ENCODE assay signal across 15 cellular contexts in the genomic region with DNA sequence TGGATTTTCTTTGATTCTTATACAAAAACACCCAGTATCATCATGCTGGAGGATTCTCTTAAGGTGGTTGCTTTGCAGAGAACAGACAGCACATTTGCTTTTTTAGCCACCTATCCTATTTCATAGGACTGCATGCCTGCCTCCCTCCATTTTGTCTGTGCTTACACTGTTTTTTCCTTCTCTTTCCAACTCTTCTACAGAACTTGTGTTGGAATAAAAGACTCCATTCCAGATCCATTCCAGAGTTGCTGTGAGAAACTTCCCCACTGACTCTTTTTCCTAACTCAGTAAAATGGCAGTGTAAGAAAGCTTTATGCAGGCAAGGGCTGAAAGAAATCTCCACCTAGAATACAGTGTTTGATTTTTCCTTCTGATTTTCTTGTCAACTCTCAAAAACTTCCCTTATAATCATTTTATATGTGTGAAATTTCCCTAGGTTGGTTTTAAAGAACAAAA. TPM values are rescaled to one million over a fixed set of nuclear protein-coding genes. Genes with fewer than 3 reads are reported as not detected.
DNase-seq lines count a peak whose midpoint lies in the region; ATAC-seq and TF ChIP-seq lines count a peak whose summit lies in the region.
"Had no signal": no experiment of that assay in that cellular context is flagged by ENCODE, and none has a peak within 500 bp of the region (broad histone marks: within the 10 kb centered on the region; RNA-seq: fewer than 3 reads in every experiment).

No MANE protein-coding gene starts in this region.

- no peak overlapping the region for H3K27ac ChIP-seq in gastroesophageal sphincter
- H3K27ac ChIP-seq: SJSA1 had no signal

- H3K9me3 ChIP-seq in gastroesophageal sphincter, result no peaks in the 10 kb centered on the region
- H3K9me3 ChIP-seq: BE2C, SJSA1 had no signal

- TF ChIP-seq POLR2A in gastroesophageal sphincter (IDR thresholded peaks at IDR 0.05), result no peak

- H3K27me3 ChIP-seq in gastroesophageal sphincter, result no peaks in the 10 kb centered on the region
- H3K27me3 ChIP-seq: BE2C, SJSA1 had no signal

- no peaks in the 10 kb centered on the region for H3K36me3 ChIP-seq in gastroesophageal sphincter
- H3K36me3 ChIP-seq: BE2C, SJSA1 had no signal

- H3K36me3 Mint-ChIP-seq in natural killer cell (no peaks in the 10 kb centered on the region), immature natural killer cell (no peaks in the 10 kb centered on the region)
- H3K36me3 Mint-ChIP-seq in natural killer cell treated with Interleukin-12 subunit alpha and Interleukin-12 subunit beta and Interleukin-15 and Interleukin-18, amount 100 ng/mL, for 72 hours, result no peaks in the 10 kb centered on the region

- DNase-seq in natural killer cell (no peak), SK-MEL-5 (ENCODE audit: low read depth, low spot score) (peak; percentile 50), immature natural killer cell (no peak), foreskin fibroblast (no peak)
- DNase-seq in natural killer cell treated with Interleukin-12 subunit alpha and Interleukin-12 subunit beta and Interleukin-15 and Interleukin-18, amount 100 ng/mL, for 72 hours (ENCODE audit: low spot score), result no peak
- DNase-seq in stimulated activated naive CD4-positive, alpha-beta T cell treated with Interleukin-2 at 50 U/mL for 16 hours (lab: John Stamatoyannopoulos, UW), result no peak
- DNase-seq: activated CD4-positive, CD25-positive, alpha-beta regulatory T cell treated with anti-CD3 and anti-CD28 coated beads, Interleukin-2, amount 50 U/mL, for 72 hours; activated T-cell treated with anti-CD3 and anti-CD28 coated beads, Interleukin-2, amount 50 U/mL, for 48 hours; BE2C; NCI-H1092 treated with DMSO at 0.1 percent for 48 hours; NCI-H748 treated with DMSO at 0.1 percent for 48 hours had no signal

- TF ChIP-seq CTCF in natural killer cell (IDR thresholded peaks at IDR 0.05) (no peak), gastroesophageal sphincter (IDR thresholded peaks at IDR 0.05) (no peak), foreskin fibroblast (IDR thresholded peaks at IDR 0.05; ENCODE audit: low read depth, low read length) (no peak)

- H3K27me3 Mint-ChIP-seq in natural killer cell (ENCODE audit: low read depth in 2 of 2) (no peaks in the 10 kb centered on the region), immature natural killer cell (ENCODE audit: low read depth in 3 of 3) (peaks cover 7 to 21% (median 11%) of the 10 kb centered on the region in 3 donors)
- no peaks in the 10 kb centered on the region for H3K27me3 Mint-ChIP-seq in natural killer cell treated with Interleukin-12 subunit alpha and Interleukin-12 subunit beta and Interleukin-15 and Interleukin-18, amount 100 ng/mL, for 72 hours

- TF ChIP-seq EP300 in gastroesophageal sphincter (IDR thresholded peaks at IDR 0.05), result no peak

- H3K4me3 Mint-ChIP-seq in natural killer cell (no peak overlapping the region), immature natural killer cell (no peak overlapping the region)
- no peak overlapping the region for H3K4me3 Mint-ChIP-seq in natural killer cell treated with Interleukin-12 subunit alpha and Interleukin-12 subunit beta and Interleukin-15 and Interleukin-18, amount 100 ng/mL, for 72 hours
- H3K4me3 Mint-ChIP-seq: stimulated activated effector memory CD8-positive, alpha-beta T cell treated with anti-CD3 and anti-CD28 coated beads, Interleukin-12 subunit alpha, Interleukin-12 subunit beta, amount 100 ng/mL, for 72 hours had no signal

- peaks cover 37 to 40% of the 10 kb centered on the region in 2 donors for H3K4me1 Mint-ChIP-seq in natural killer cell
- peaks cover 31 to 33% of the 10 kb centered on the region in 2 donors for H3K4me1 Mint-ChIP-seq in natural killer cell treated with Interleukin-12 subunit alpha and Interleukin-12 subunit beta and Interleukin-15 and Interleukin-18, amount 100 ng/mL, for 72 hours (ENCODE audit: low read depth in 2 of 2)
- peaks cover 28 to 35% of the 10 kb centered on the region in 2 donors for H3K4me1 Mint-ChIP-seq in immature natural killer cell

- H3K27ac Mint-ChIP-seq in natural killer cell, result peak overlapping the region; percentile 52 to 98
- H3K27ac Mint-ChIP-seq in natural killer cell treated with Interleukin-12 subunit alpha and Interleukin-12 subunit beta and Interleukin-15 and Interleukin-18, amount 100 ng/mL, for 72 hours, result no peak overlapping the region
- H3K27ac Mint-ChIP-seq in immature natural killer cell, result peak overlapping the region in 5 of 6 donors; percentile 29 to 69 (median 37)
- H3K27ac Mint-ChIP-seq: stimulated activated effector memory CD8-positive, alpha-beta T cell treated with anti-CD3 and anti-CD28 coated beads, Interleukin-12 subunit alpha, Interleukin-12 subunit beta, amount 100 ng/mL, for 72 hours had no signal

- H3K4me3 ChIP-seq in gastroesophageal sphincter, result no peak overlapping the region
- no peak overlapping the region for H3K4me3 ChIP-seq in foreskin fibroblast (ENCODE audit: low read depth in 1 of 2, low read length in 2 of 2)
- H3K4me3 ChIP-seq: SJSA1 had no signal

- ATAC-seq in natural killer cell (no peak), gastroesophageal sphincter (no peak), GM21786 (IDR thresholded peaks at IDR 0.05; ENCODE audit: unreplicated experiment) (no peak)
- no peak for ATAC-seq in natural killer cell treated with Interleukin-12 subunit alpha and Interleukin-12 subunit beta and Interleukin-15 and Interleukin-18, amount 100 ng/mL, for 72 hours
- ATAC-seq: stimulated activated effector memory CD8-positive, alpha-beta T cell treated with anti-CD3 and anti-CD28 coated beads, Interleukin-12 subunit alpha, Interleukin-12 subunit beta, amount 100 ng/mL, for 72 hours had no signal

- H3K4me1 ChIP-seq in gastroesophageal sphincter, result peaks cover 8 to 47% (median 24%) of the 10 kb centered on the region in 3 donors

- intact Hi-C loops in natural killer cell (cut with micrococcal nuclease), result loop anchor here (10.0 kb wide), 1 partner anchor 654 kb away; a partner anchor contains a TSS

- in situ Hi-C loops in SK-MEL-5 (cut with HindIII; ENCODE audit: low pct_unique_long_range_greater_than_20kb, low sequenced_read_pairs), result no loop called here

- H3K9me3 Mint-ChIP-seq in natural killer cell (no peaks in the 10 kb centered on the region), immature natural killer cell (no peaks in the 10 kb centered on the region)
- H3K9me3 Mint-ChIP-seq in natural killer cell treated with Interleukin-12 subunit alpha and Interleukin-12 subunit beta and Interleukin-15 and Interleukin-18, amount 100 ng/mL, for 72 hours, result no peaks in the 10 kb centered on the region
- H3K9me3 Mint-ChIP-seq: stimulated activated effector memory CD8-positive, alpha-beta T cell treated with anti-CD3 and anti-CD28 coated beads, Interleukin-12 subunit alpha, Interleukin-12 subunit beta, amount 100 ng/mL, for 72 hours had no signal

RNA-seq across cellular contexts. Expression of a gene that starts 5.2 kb away (rescaled TPM):
- total RNA-seq in natural killer cell, result 100 to 1,000 TPM; 199 to 214 (median 202) TPM
- 100 to 1,000 TPM; 132 to 196 TPM for total RNA-seq in natural killer cell treated with Interleukin-12 subunit alpha and Interleukin-12 subunit beta and Interleukin-15 and Interleukin-18, amount 100 ng/mL, for 72 hours
- 11.1 and 11.2 TPM in 2 replicates for total RNA-seq in SK-MEL-5 (2014; rRNA removed; shearing (Covaris generic))
- polyA plus RNA-seq in SK-MEL-5 (2015; cell fraction: cytosol; rRNA removed), result 39.6 and 47.4 TPM in 2 replicates
- polyA plus RNA-seq in SK-MEL-5 (2015; cell fraction: nucleus; rRNA removed), result 26.5 and 30.0 TPM in 2 replicates
- polyA plus RNA-seq in immature natural killer cell, result 10 to 100 TPM in 2 of 3 donors, 1 to 10 TPM in 1; 7.1 to 34.6 (median 16.0) TPM
- 10 to 100 TPM; 28.2 to 64.2 (median 42.6) TPM for total RNA-seq in gastroesophageal sphincter

Comparison
In these comparisons a context has a peak if more than half of its experiments do, and no peak if none do; other contexts are left out.
1. H3K27ac Mint-ChIP-seq: peak in natural killer cell (2 of 2) and immature natural killer cell (5 of 6); none in natural killer cell treated with Interleukin-12 subunit alpha and Interleukin-12 subunit beta and Interleukin-15 and Interleukin-18, amount 100 ng/mL, for 72 hours (0 of 2).